Comparison of ENCODE assay signal across 15 cellular contexts in genomic region chr2:9990735-9991134, GRCh38. TPM values are rescaled to one million over a fixed set of nuclear protein-coding genes. Genes with fewer than 3 reads are reported as not detected.
DNase-seq lines count a peak whose midpoint lies in the region; ATAC-seq and TF ChIP-seq lines count a peak whose summit lies in the region.
"Had no signal": no experiment of that assay in that cellular context is flagged by ENCODE, and none has a peak within 500 bp of the region (broad histone marks: within the 10 kb centered on the region; RNA-seq: fewer than 3 reads in every experiment).

No MANE protein-coding gene starts in this region.

- H3K9me3 Mint-ChIP-seq in stimulated activated memory B cell treated with anti-CD40 and anti-IgM and Interleukin-4, amounts not matched to agents 10 μg/mL and 1 μg/mL and 100 μg/mL, for 72 hours: no peaks in the 10 kb centered on the region
- H3K9me3 Mint-ChIP-seq: activated T-helper 2 cell treated with anti-CD3 and anti-CD28 coated beads, Interferon-gamma antibody, Interleukin-2, Interleukin-4, amounts not matched to agents 10 μg/mL and 5 μg/mL and 100 μg/mL, durations not matched to agents 14 hours and 24 hours and 36 hours; nephron progenitor cell had no signal

- ATAC-seq in stimulated activated memory B cell treated with anti-CD40 and anti-IgM and Interleukin-4, amounts not matched to agents 10 μg/mL and 1 μg/mL and 100 μg/mL, for 72 hours: no peak
- no peak for ATAC-seq in HG03139 (IDR thresholded peaks at IDR 0.05; ENCODE audit: unreplicated experiment)
- ATAC-seq in HG03460 (IDR thresholded peaks at IDR 0.05; ENCODE audit: unreplicated experiment): no peak
- no peak for ATAC-seq in HG03045 (IDR thresholded peaks at IDR 0.05; ENCODE audit: unreplicated experiment)

- no peaks in the 10 kb centered on the region for H3K36me3 Mint-ChIP-seq in stimulated activated memory B cell treated with anti-CD40 and anti-IgM and Interleukin-4, amounts not matched to agents 10 μg/mL and 1 μg/mL and 100 μg/mL, for 72 hours

- TF ChIP-seq CTCF in GM12865 (IDR thresholded peaks at IDR 0.05; ENCODE audit: insufficient read depth, low read depth, low read length, missing control alignments) (no peak), left ventricle myocardium inferior (IDR thresholded peaks at IDR 0.05; ENCODE audit: borderline replicate concordance) (no peak)

- DNase-seq in GM12865 (ENCODE audit: low read depth) (peak; percentile 9), SK-N-MC (ENCODE audit: low read depth, low spot score) (peak; percentile 96), left ventricle myocardium inferior (peak; percentile 65), posterior vena cava (ENCODE audit: low spot score) (peak; percentile 89)
- DNase-seq: activated CD4-positive, alpha-beta T cell treated with anti-CD3 and anti-CD28 coated beads for 4 hours; brain microvascular endothelial cell; nephron progenitor cell; NK-92 treated with Interleukin-12 subunit alpha and Interleukin-12 subunit beta, amount 100 ng/mL, for 24 hours had no signal

- no peak overlapping the region for H3K4me3 Mint-ChIP-seq in stimulated activated memory B cell treated with anti-CD40 and anti-IgM and Interleukin-4, amounts not matched to agents 10 μg/mL and 1 μg/mL and 100 μg/mL, for 72 hours
- H3K4me3 Mint-ChIP-seq: CD14-positive monocyte, nephron progenitor cell had no signal

- H3K36me3 ChIP-seq in SK-N-MC (ENCODE audit: insufficient read depth, low read length): no peaks in the 10 kb centered on the region
- H3K36me3 ChIP-seq in left ventricle myocardium inferior: no peaks in the 10 kb centered on the region
- H3K36me3 ChIP-seq: brain microvascular endothelial cell had no signal

- H3K4me3 ChIP-seq in GM12865 (ENCODE audit: low read depth, low read length) (no peak overlapping the region), SK-N-MC (peak overlapping the region; percentile 69), left ventricle myocardium inferior (no peak overlapping the region)
- H3K4me3 ChIP-seq: esophagus muscularis mucosa had no signal

- no peak overlapping the region for H3K27ac Mint-ChIP-seq in stimulated activated memory B cell treated with anti-CD40 and anti-IgM and Interleukin-4, amounts not matched to agents 10 μg/mL and 1 μg/mL and 100 μg/mL, for 72 hours
- H3K27ac Mint-ChIP-seq: activated T-helper 2 cell treated with anti-CD3 and anti-CD28 coated beads, Interferon-gamma antibody, Interleukin-2, Interleukin-4, amounts not matched to agents 10 μg/mL and 5 μg/mL and 100 μg/mL, durations not matched to agents 14 hours and 24 hours and 36 hours; nephron progenitor cell had no signal

- H3K9me3 ChIP-seq in SK-N-MC (ENCODE audit: low read depth, low read length): no peaks in the 10 kb centered on the region
- no peaks in the 10 kb centered on the region for H3K9me3 ChIP-seq in left ventricle myocardium inferior (replicated peaks)
- H3K9me3 ChIP-seq: esophagus muscularis mucosa had no signal

- intact Hi-C loops in left ventricle myocardium inferior (cut with micrococcal nuclease): no loop called here
- intact Hi-C loops in posterior vena cava (cut with DNase I): no loop called here

- peaks cover 8% of the 10 kb centered on the region for H3K4me1 Mint-ChIP-seq in stimulated activated memory B cell treated with anti-CD40 and anti-IgM and Interleukin-4, amounts not matched to agents 10 μg/mL and 1 μg/mL and 100 μg/mL, for 72 hours

- H3K4me1 ChIP-seq in left ventricle myocardium inferior: peaks cover 53% of the 10 kb centered on the region

- no peaks in the 10 kb centered on the region for H3K27me3 ChIP-seq in left ventricle myocardium inferior (ENCODE audit: low read depth)
- H3K27me3 ChIP-seq: brain microvascular endothelial cell, esophagus muscularis mucosa had no signal

- H3K27ac ChIP-seq in SK-N-MC (peak overlapping the region; percentile 99), left ventricle myocardium inferior (replicated peaks) (no peak overlapping the region)
- H3K27ac ChIP-seq: brain microvascular endothelial cell had no signal

- peak overlapping the region; percentile 61 for H3K9ac ChIP-seq in SK-N-MC (ENCODE audit: insufficient read length)

- peaks cover 11% of the 10 kb centered on the region for H3K27me3 Mint-ChIP-seq in stimulated activated memory B cell treated with anti-CD40 and anti-IgM and Interleukin-4, amounts not matched to agents 10 μg/mL and 1 μg/mL and 100 μg/mL, for 72 hours

RNA-seq across cellular contexts. Expression of gene GRHL1, which starts 39.2 kb away (rescaled TPM):
- 0.69 TPM for total RNA-seq in left ventricle myocardium inferior
- 1 to 10 TPM; 1.9 to 2.3 TPM for total RNA-seq in posterior vena cava

RNA-seq across cellular contexts. Expression of gene KLF11, which starts 52.6 kb away (rescaled TPM):
- total RNA-seq in left ventricle myocardium inferior: 20.8 TPM
- total RNA-seq in posterior vena cava: 10 to 100 TPM; 25.0 to 55.4 TPM

Comparison
In these comparisons a context has a peak if more than half of its experiments do, and no peak if none do; other contexts are left out.
1. DNase-seq: peak in every context shown above with its lines; median percentile 96 in SK-N-MC; 89 in posterior vena cava; 65 in left ventricle myocardium inferior; 9 in GM12865.